In the genomic region with DNA sequence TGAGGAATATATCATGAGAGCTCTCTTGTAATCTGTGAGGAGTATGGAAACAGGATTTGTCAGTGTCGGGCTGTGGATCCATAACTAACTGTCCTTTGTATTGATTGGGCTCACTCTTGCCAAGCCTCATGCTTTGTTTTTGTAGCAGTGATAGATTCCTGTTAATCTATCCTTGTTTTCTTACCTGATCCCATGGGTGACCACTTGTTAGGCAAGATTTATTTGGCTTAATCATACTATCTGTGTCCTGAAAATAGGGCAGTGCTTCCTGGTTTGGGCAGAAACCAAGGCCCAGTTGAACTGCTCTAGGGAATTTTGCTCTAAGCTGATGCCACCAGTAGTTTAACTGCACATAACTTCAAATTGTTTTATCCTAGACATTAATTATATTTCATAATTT, we compare ENCODE assay signal across 17 cellular contexts. TPM values are rescaled to one million over a fixed set of nuclear protein-coding genes. Genes with fewer than 3 reads are reported as not detected.
A peak's percentile ranks its signal among the peaks of the same experiment; 100 is the strongest.
DNase-seq lines count a peak whose midpoint lies in the region; ATAC-seq and TF ChIP-seq lines count a peak whose summit lies in the region.
"Had no signal": no experiment of that assay in that cellular context is flagged by ENCODE, and none has a peak within 500 bp of the region (broad histone marks: within the 10 kb centered on the region; RNA-seq: fewer than 3 reads in every experiment).

No MANE protein-coding gene starts in this region.

- H3K27ac ChIP-seq in PC-3 (ENCODE audit: low read length) (no peak overlapping the region), gastrocnemius medialis (peak overlapping the region; percentile 19 to 52 (median 25)), substantia nigra (ENCODE audit: low read depth, low read length, poor library complexity, severe bottlenecking) (no peak overlapping the region)
- H3K27ac ChIP-seq: BLaER1 had no signal

- peaks cover 49% of the 10 kb centered on the region for H3K36me3 Mint-ChIP-seq in activated naive CD4-positive, alpha-beta T cell treated with anti-CD3 and anti-CD28 coated beads for 36 hours (ENCODE audit: low read depth)
- H3K36me3 Mint-ChIP-seq in activated naive CD4-positive, alpha-beta T cell treated with anti-CD3 and anti-CD28 coated beads, Interleukin-2, amount 50 U/mL, for 72 hours = peaks cover 11 to 40% of the 10 kb centered on the region in 2 donors

- no peak for TF ChIP-seq CTCF in PC-3 (conservative IDR thresholded peaks at IDR 0.05; ENCODE audit: low read depth, low read length)
- TF ChIP-seq CTCF in gastrocnemius medialis (IDR thresholded peaks at IDR 0.05 in 4 of 5, conservative IDR thresholded peaks at IDR 0.05 in 1 of 5) = no peak

- peaks cover 99% of the 10 kb centered on the region for H3K79me2 ChIP-seq in PC-3 (ENCODE audit: low read length)

- POLR2A ChIA-PET in PC-3 (lab: Charles Lee; ENCODE audit: unreplicated experiment) = no interaction called here

- H3K27me3 ChIP-seq in PC-3 (ENCODE audit: low read length) (no peaks in the 10 kb centered on the region), gastrocnemius medialis (no peaks in the 10 kb centered on the region)
- H3K27me3 ChIP-seq: MG63 had no signal

- H3K36me3 ChIP-seq in PC-3 (ENCODE audit: low read depth, low read length) = peaks cover 4% of the 10 kb centered on the region
- H3K36me3 ChIP-seq in gastrocnemius medialis = no peaks in the 10 kb centered on the region
- H3K36me3 ChIP-seq: BLaER1 had no signal

- intact Hi-C loops in activated naive CD4-positive, alpha-beta T cell treated with anti-CD3 and anti-CD28 coated beads for 36 hours (cut with micrococcal nuclease) = no loop called here
- intact Hi-C loops in PC-3 (cut with micrococcal nuclease) (no loop called here), gastrocnemius medialis (cut with DNase I; ENCODE audit: low total_unique reads) (no loop called here)

- H3K9me3 ChIP-seq in PC-3 (ENCODE audit: low read length) = no peaks in the 10 kb centered on the region
- no peaks in the 10 kb centered on the region for H3K9me3 ChIP-seq in gastrocnemius medialis
- H3K9me3 ChIP-seq: BLaER1, MG63 had no signal

- in situ Hi-C loops in gastrocnemius medialis (cut with MboI; ENCODE audit: low sequenced_read_pairs in 4 of 4) = no loop called here

- BruUV-seq in PC-3 (replicated peaks; lab: Mats Ljungman, UMichigan) = no TSS peak

- TF ChIP-seq POLR2A in gastrocnemius medialis (IDR thresholded peaks at IDR 0.05) (no peak), erythroblast (IDR thresholded peaks at IDR 0.05; ENCODE audit: low read length) (no peak)

- no peaks in the 10 kb centered on the region for H3F3A ChIP-seq in PC-3 (ENCODE audit: low read length, unreplicated experiment)

- H3K4me1 ChIP-seq in PC-3 (ENCODE audit: insufficient read depth, low read length) (peaks cover 20% of the 10 kb centered on the region), gastrocnemius medialis (peaks cover 61 to 66% of the 10 kb centered on the region in 2 donors)

- H3K9me2 ChIP-seq in PC-3 (replicated peaks; ENCODE audit: low read length) = no peaks in the 10 kb centered on the region

- H3K27me3 Mint-ChIP-seq in activated naive CD4-positive, alpha-beta T cell treated with anti-CD3 and anti-CD28 coated beads for 36 hours (ENCODE audit: low read depth) = no peaks in the 10 kb centered on the region

- no peak for ATAC-seq in activated naive CD4-positive, alpha-beta T cell treated with anti-CD3 and anti-CD28 coated beads, Interleukin-2, amount 50 U/mL, for 72 hours
- ATAC-seq in PC-3 = peak; percentile 16; the same call in 1 of the 2 replicates
- ATAC-seq in gastrocnemius medialis = no peak

- no peak overlapping the region for H3K4me2 ChIP-seq in PC-3 (ENCODE audit: low read length)
- H3K4me2 ChIP-seq: BLaER1 had no signal

- H3K27ac Mint-ChIP-seq in activated naive CD4-positive, alpha-beta T cell treated with anti-CD3 and anti-CD28 coated beads for 36 hours = peak overlapping the region; percentile 38
- H3K27ac Mint-ChIP-seq in activated naive CD4-positive, alpha-beta T cell treated with anti-CD3 and anti-CD28 coated beads, Interleukin-2, amount 50 U/mL, for 72 hours = no peak overlapping the region
- H3K27ac Mint-ChIP-seq: HFFc6 had no signal

- H3K4me3 Mint-ChIP-seq in activated naive CD4-positive, alpha-beta T cell treated with anti-CD3 and anti-CD28 coated beads for 36 hours = no peak overlapping the region
- H3K4me3 Mint-ChIP-seq: HFFc6 had no signal

- H2AFZ ChIP-seq in PC-3 (ENCODE audit: low read length) = no peak overlapping the region

- CTCF ChIA-PET in activated naive CD4-positive, alpha-beta T cell treated with anti-CD3 and anti-CD28 coated beads for 36 hours (lab: Charles Lee) = interaction anchor here (1.1 kb wide), 1 partner anchor 102 kb away, joined by 3 read pairs; a partner anchor contains a TSS
- CTCF ChIA-PET in PC-3 (lab: Charles Lee) = interaction anchor here (0.6 kb wide), 1 partner anchor 105 kb away, joined by 8 read pairs; no protein-coding TSS in a partner anchor

- H3K9me3 Mint-ChIP-seq in activated naive CD4-positive, alpha-beta T cell treated with anti-CD3 and anti-CD28 coated beads for 36 hours = peaks cover 2% of the 10 kb centered on the region
- no peaks in the 10 kb centered on the region for H3K9me3 Mint-ChIP-seq in activated naive CD4-positive, alpha-beta T cell treated with anti-CD3 and anti-CD28 coated beads, Interleukin-2, amount 50 U/mL, for 72 hours
- H3K9me3 Mint-ChIP-seq: HFFc6 had no signal

- H3K9ac ChIP-seq in PC-3 (ENCODE audit: low read length) = no peak overlapping the region
- H3K9ac ChIP-seq: BLaER1 had no signal

- DNase-seq in activated naive CD4-positive, alpha-beta T cell treated with anti-CD3 and anti-CD28 coated beads for 36 hours = no peak
- no peak for DNase-seq in activated naive CD4-positive, alpha-beta T cell treated with anti-CD3 and anti-CD28 coated beads, Interleukin-2, amount 50 U/mL, for 72 hours (ENCODE audit: low spot score in 2 of 2)
- DNase-seq in PC-3 = peak; percentile 23
- peak; percentile 62 for DNase-seq in kidney tubule cell (ENCODE audit: low spot score)
- no peak for DNase-seq in gastrocnemius medialis
- DNase-seq in GM03348 (ENCODE audit: low spot score) = no peak
- no peak for DNase-seq in substantia nigra (lab: John Stamatoyannopoulos, UW)
- DNase-seq in erythroblast (lab: John Stamatoyannopoulos, UW) = no peak
- DNase-seq: EL, HFFc6, Karpas-422, MG63, NCI-H1092 treated with DMSO at 0.1 percent for 48 hours, NCI-H2081 treated with DMSO at 0.1 percent for 48 hours, NCI-H510A treated with DMSO at 0.1 percent for 48 hours, NCI-H82 had no signal

- no peak overlapping the region for H3K4me3 ChIP-seq in PC-3 (ENCODE audit: low read length)
- no peak overlapping the region for H3K4me3 ChIP-seq in gastrocnemius medialis
- H3K4me3 ChIP-seq: BLaER1, MG63 had no signal

- peaks cover 78% of the 10 kb centered on the region for H3K4me1 Mint-ChIP-seq in activated naive CD4-positive, alpha-beta T cell treated with anti-CD3 and anti-CD28 coated beads for 36 hours (ENCODE audit: low read depth)

- H4K20me1 ChIP-seq in PC-3 (ENCODE audit: low read length) = peaks cover 5% of the 10 kb centered on the region; the same call in 1 of the 2 replicates

RNA-seq across cellular contexts. Expression of a gene that starts 6.1 kb away (rescaled TPM):
- 100 to 1,000 TPM; 103 to 104 TPM for total RNA-seq in activated naive CD4-positive, alpha-beta T cell treated with anti-CD3 and anti-CD28 coated beads for 36 hours
- 10 to 100 TPM; 70.5 to 92.3 TPM for total RNA-seq in activated naive CD4-positive, alpha-beta T cell treated with anti-CD3 and anti-CD28 coated beads, Interleukin-2, amount 50 U/mL, for 72 hours
- 33.5 and 38.2 TPM in 2 replicates for total RNA-seq in PC-3 (2014; rRNA removed)
- 10 to 100 TPM; 37.1 to 63.5 (median 42.5) TPM for total RNA-seq in gastrocnemius medialis

Comparison
In these comparisons a context has a peak if more than half of its experiments do, and no peak if none do; other contexts are left out.
1. DNase-seq: peak in PC-3 (single experiment) and kidney tubule cell (single experiment); none in activated naive CD4-positive, alpha-beta T cell treated with anti-CD3 and anti-CD28 coated beads for 36 hours (single experiment), activated naive CD4-positive, alpha-beta T cell treated with anti-CD3 and anti-CD28 coated beads, Interleukin-2, amount 50 U/mL, for 72 hours (0 of 2), gastrocnemius medialis (0 of 2), GM03348 (single experiment), substantia nigra (0 of 49) and erythroblast (0 of 2).
2. H3K27ac ChIP-seq: peak in gastrocnemius medialis (4 of 4); none in PC-3 (single experiment) and substantia nigra (single experiment).